Comparison of ENCODE assay signal across 28 cellular contexts in genomic region chr22:23159287-23159622, GRCh38. TPM values are rescaled to one million over a fixed set of nuclear protein-coding genes. Genes with fewer than 3 reads are reported as not detected.
"Had no signal": no experiment of that assay in that cellular context is flagged by ENCODE, and none has a peak within 500 bp of the region (broad histone marks: within the 10 kb centered on the region; RNA-seq: fewer than 3 reads in every experiment).

No MANE protein-coding gene starts in this region.

- H3K27ac ChIP-seq: ascending aorta, body of pancreas, KMS-11 had no signal

- H3K4me3 Mint-ChIP-seq: activated CD8-positive, alpha-beta T cell treated with anti-CD3 and anti-CD28 coated beads, Interleukin-2, amount 10 ng/mL, durations not matched to agents 7 days and 5 days; activated naive CD4-positive, alpha-beta T cell treated with anti-CD3 and anti-CD28 coated beads, Interleukin-2, amount 50 U/mL, for 24 hours; central memory CD8-positive, alpha-beta T cell; T-helper 1 cell treated with Interleukin-12 subunit alpha and Interleukin-12 subunit beta and Interleukin-4 antibody, amounts not matched to agents 30 μg/mL and 1 μg/mL, for 36 hours had no signal

- H3K27me3 Mint-ChIP-seq: activated naive CD4-positive, alpha-beta T cell treated with anti-CD3 and anti-CD28 coated beads, Interleukin-2, amount 50 U/mL, for 24 hours; central memory CD8-positive, alpha-beta T cell had no signal

- H3K27ac Mint-ChIP-seq: activated CD8-positive, alpha-beta T cell treated with anti-CD3 and anti-CD28 coated beads, Interleukin-2, amount 10 ng/mL, durations not matched to agents 7 days and 5 days; activated naive CD4-positive, alpha-beta T cell treated with anti-CD3 and anti-CD28 coated beads, Interleukin-2, amount 50 U/mL, for 24 hours; T-helper 1 cell treated with Interleukin-12 subunit alpha and Interleukin-12 subunit beta and Interleukin-4 antibody, amounts not matched to agents 30 μg/mL and 1 μg/mL, for 36 hours had no signal

- ATAC-seq: activated CD8-positive, alpha-beta T cell treated with anti-CD3 and anti-CD28 coated beads, Interleukin-2, amount 10 ng/mL, durations not matched to agents 7 days and 5 days; body of pancreas; PC-3 had no signal

- FAIRE-seq: bronchial epithelial cell, RCC 7860 had no signal

- H3K4me3 ChIP-seq: ascending aorta, body of pancreas had no signal

- H3K27me3 ChIP-seq: ascending aorta, body of pancreas had no signal

- H3K4me1 ChIP-seq: ascending aorta, body of pancreas had no signal

- H3K36me3 Mint-ChIP-seq: activated naive CD4-positive, alpha-beta T cell treated with anti-CD3 and anti-CD28 coated beads, Interleukin-2, amount 50 U/mL, for 24 hours had no signal

- H3K4me1 Mint-ChIP-seq: activated naive CD4-positive, alpha-beta T cell treated with anti-CD3 and anti-CD28 coated beads, Interleukin-2, amount 50 U/mL, for 24 hours had no signal

- H3K9me3 ChIP-seq: ascending aorta, body of pancreas had no signal

- H3K9me3 Mint-ChIP-seq: activated naive CD4-positive, alpha-beta T cell treated with anti-CD3 and anti-CD28 coated beads, Interleukin-2, amount 50 U/mL, for 24 hours; central memory CD8-positive, alpha-beta T cell; T-helper 1 cell treated with Interleukin-12 subunit alpha and Interleukin-12 subunit beta and Interleukin-4 antibody, amounts not matched to agents 30 μg/mL and 1 μg/mL, for 36 hours had no signal

- DNase-seq: activated CD4-positive, alpha-beta T cell treated with anti-CD3 and anti-CD28 coated beads for 48 hours; activated CD4-positive, alpha-beta T cell treated with anti-CD3 and anti-CD28 coated beads, Interleukin-2, amount 50 U/mL, for 4 hours; activated CD4-positive, CD25-positive, alpha-beta regulatory T cell treated with anti-CD3 and anti-CD28 coated beads, Interleukin-2, amount 50 U/mL, for 72 hours; activated CD8-positive, alpha-beta memory T cell treated with anti-CD3 and anti-CD28 coated beads, Interleukin-2, amount 50 U/mL, for 48 hours; activated CD8-positive, alpha-beta T cell treated with anti-CD3 and anti-CD28 coated beads, Interleukin-2, amount 10 ng/mL, durations not matched to agents 7 days and 5 days; activated effector memory CD4-positive, alpha-beta T cell treated with Interleukin-2 at 50 U/mL for 16 hours; activated naive CD4-positive, alpha-beta T cell; activated T-cell treated with anti-CD3 and anti-CD28 coated beads, Interleukin-2, amount 50 U/mL, for 1 hour; body of pancreas; MV-4-11; NCI-H1417 treated with DMSO at 0.1 percent for 48 hours; NCI-H1694; NCI-H2029; NCI-H2107; NCI-H226; NCI-H526 treated with DMSO at 0.1 percent for 48 hours; PC-3; SHP77 had no signal

RNA-seq across cellular contexts. Expression of gene RSPH14, which starts 17.5 kb away (rescaled TPM):
- total RNA-seq: ascending aorta, bronchial epithelial cell, MCF 10A, NCI-H460, SK-MEL-5 had no signal
